Comparison of ENCODE assay signal across 1 cellular context in the genomic region with DNA sequence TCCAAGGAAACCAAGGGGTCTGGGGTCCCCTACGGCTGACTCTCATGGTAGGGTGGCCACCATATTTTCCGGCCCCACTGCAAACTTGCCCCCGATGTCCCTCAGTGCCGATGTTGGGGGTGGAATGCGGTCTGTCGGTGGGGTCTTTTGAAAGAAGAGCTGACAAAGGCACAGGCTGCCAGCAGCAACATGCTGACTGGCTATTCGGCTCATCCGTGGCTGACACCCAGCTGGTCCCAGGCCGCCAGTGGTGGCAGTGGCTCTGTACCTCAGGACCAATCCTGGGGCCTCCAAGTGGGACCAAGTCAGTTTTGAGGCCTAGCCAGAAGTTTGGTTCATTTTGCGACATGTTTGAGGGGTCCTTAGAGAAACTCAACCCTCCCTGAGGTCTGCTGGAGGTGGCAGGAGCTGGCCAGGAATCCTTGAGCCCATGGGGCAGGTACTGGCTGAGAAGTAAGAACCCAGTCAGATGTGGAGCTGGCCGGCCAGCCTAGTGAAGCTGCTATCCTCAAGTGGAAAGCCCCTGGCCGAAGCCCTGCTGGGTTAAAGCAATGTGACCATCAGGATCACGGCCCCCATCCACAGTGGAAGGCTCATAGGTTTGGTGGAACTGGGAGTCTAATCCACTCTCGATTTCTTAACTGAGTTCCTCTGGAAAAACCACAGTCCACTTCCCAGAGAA.
TF ChIP-seq lines count a peak whose summit lies in the region.

No MANE protein-coding gene starts in this region.

TF ChIP-seq in GM23338, 12 proteins besides CTCF, POLR2A, EP300 and RAD21 (continued from another document):
- TF ChIP-seq, protein P1, sequence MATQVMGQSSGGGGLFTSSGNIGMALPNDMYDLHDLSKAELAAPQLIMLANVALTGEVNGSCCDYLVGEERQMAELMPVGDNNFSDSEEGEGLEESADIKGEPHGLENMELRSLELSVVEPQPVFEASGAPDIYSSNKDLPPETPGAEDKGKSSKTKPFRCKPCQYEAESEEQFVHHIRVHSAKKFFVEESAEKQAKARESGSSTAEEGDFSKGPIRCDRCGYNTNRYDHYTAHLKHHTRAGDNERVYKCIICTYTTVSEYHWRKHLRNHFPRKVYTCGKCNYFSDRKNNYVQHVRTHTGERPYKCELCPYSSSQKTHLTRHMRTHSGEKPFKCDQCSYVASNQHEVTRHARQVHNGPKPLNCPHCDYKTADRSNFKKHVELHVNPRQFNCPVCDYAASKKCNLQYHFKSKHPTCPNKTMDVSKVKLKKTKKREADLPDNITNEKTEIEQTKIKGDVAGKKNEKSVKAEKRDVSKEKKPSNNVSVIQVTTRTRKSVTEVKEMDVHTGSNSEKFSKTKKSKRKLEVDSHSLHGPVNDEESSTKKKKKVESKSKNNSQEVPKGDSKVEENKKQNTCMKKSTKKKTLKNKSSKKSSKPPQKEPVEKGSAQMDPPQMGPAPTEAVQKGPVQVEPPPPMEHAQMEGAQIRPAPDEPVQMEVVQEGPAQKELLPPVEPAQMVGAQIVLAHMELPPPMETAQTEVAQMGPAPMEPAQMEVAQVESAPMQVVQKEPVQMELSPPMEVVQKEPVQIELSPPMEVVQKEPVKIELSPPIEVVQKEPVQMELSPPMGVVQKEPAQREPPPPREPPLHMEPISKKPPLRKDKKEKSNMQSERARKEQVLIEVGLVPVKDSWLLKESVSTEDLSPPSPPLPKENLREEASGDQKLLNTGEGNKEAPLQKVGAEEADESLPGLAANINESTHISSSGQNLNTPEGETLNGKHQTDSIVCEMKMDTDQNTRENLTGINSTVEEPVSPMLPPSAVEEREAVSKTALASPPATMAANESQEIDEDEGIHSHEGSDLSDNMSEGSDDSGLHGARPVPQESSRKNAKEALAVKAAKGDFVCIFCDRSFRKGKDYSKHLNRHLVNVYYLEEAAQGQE (IDR thresholded peaks at IDR 0.05; ENCODE audit: unreplicated experiment), result no peak
